Comparison of ENCODE assay signal across 23 cellular contexts in the genomic region with DNA sequence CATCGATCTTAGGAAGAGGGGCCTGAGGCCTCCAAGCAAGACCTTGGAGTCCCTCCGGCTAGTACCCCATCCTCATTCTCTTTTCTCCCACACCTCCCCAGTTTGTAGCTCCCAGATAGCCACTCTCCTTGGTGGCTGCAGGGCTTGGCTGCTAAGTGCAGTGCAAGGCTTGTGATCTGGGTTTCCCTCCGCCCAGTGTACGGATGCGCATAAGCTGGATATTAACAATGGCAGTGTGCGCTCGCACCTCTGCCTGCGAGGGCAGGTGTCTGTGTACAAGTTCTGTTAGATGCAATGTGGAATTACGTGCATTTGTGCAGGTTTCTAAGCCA.
A peak's percentile ranks its signal among the peaks of the same experiment; 100 is the strongest.
DNase-seq lines count a peak whose midpoint lies in the region; FAIRE-seq and TF ChIP-seq lines count a peak whose summit lies in the region.
"Had no signal": no experiment of that assay in that cellular context is flagged by ENCODE, and none has a peak within 500 bp of the region (broad histone marks: within the 10 kb centered on the region; RNA-seq: fewer than 3 reads in every experiment).

No MANE protein-coding gene starts in this region.

- H3K4me2 ChIP-seq in H1 (ENCODE audit: insufficient read depth in 1 of 2, low read depth in 2 of 2, low read length in 2 of 2), result peak overlapping the region; percentile 14 to 28; a peak in 2 of 4 replicates
- H3K4me2 ChIP-seq: BLaER1 treated with 17β-estradiol and CSF1 and Interleukin-3, amounts not matched to agents 10 nM and 100 nM had no signal

- no peak overlapping the region for H2BK12ac ChIP-seq in H1 (ENCODE audit: low read depth, low read length)

- no peak overlapping the region for H3K14ac ChIP-seq in H1 (ENCODE audit: insufficient read length)

- H3K79me2 ChIP-seq in H1 (ENCODE audit: control insufficient read depth in 1 of 2, insufficient read depth in 2 of 2, low read length in 2 of 2), result no peaks in the 10 kb centered on the region

- H4K8ac ChIP-seq in H1 (ENCODE audit: extremely low read depth, insufficient read depth, low read length), result no peak overlapping the region

- H3K4me1 Mint-ChIP-seq in neural crest cell, result peaks cover 68% of the 10 kb centered on the region

- H3K36me3 Mint-ChIP-seq in neural crest cell (ENCODE audit: low read depth), result no peaks in the 10 kb centered on the region
- H3K36me3 Mint-ChIP-seq: CD4-positive, alpha-beta memory T cell had no signal

- 20% methylated on average over 9 of the region's 9 CpGs; no CpG with 5 or more reads in 1 of the 2 experiments for WGBS in H1 (ENCODE audit: extremely low coverage in 1 of 2, insufficient coverage in 1 of 2, insufficient read length in 1 of 2, insufficient replicate concordance in 2 of 2, low coverage in 1 of 2, low lambda C conversion rate in 2 of 2, missing lambda C conversion rate in 1 of 2), 2 experiments

- no peak overlapping the region for H3K27ac Mint-ChIP-seq in neural crest cell (ENCODE audit: unreplicated experiment)
- H3K27ac Mint-ChIP-seq: CD4-positive, alpha-beta memory T cell had no signal

- DNase-seq in NCI-H146 (lab: John Stamatoyannopoulos, UW) (peak; percentile 37), NCI-H146 treated with DMSO at 0.1 percent for 48 hours (lab: John Stamatoyannopoulos, UW; ENCODE audit: unreplicated experiment) (no peak), H1 (ENCODE audit: low read depth in 1 of 2, low spot score in 2 of 2) (no peak), neural crest cell (ENCODE audit: low read depth, low spot score) (no peak), AML-193 (lab: John Stamatoyannopoulos, UW) (no peak), MG63 (no peak), dermis blood vessel endothelial cell (no peak)
- DNase-seq: ACHN; CD4-positive, alpha-beta memory T cell; KBM-7; NCI-H1092 treated with DMSO at 0.1 percent for 48 hours; NCI-H1436 treated with DMSO at 0.1 percent for 48 hours; NCI-H2029 treated with DMSO at 0.1 percent for 48 hours; NCI-H226; NCI-H510A treated with DMSO at 0.1 percent for 48 hours; NCI-H82; Peyer's patch had no signal

- H3K36me3 ChIP-seq in H1 (ENCODE audit: control insufficient read depth in 2 of 4, insufficient read depth in 4 of 4, low read length in 3 of 4) (peaks cover 0 to 6% (median 0%) of the 10 kb centered on the region in 4 experiments; a peak in 1 of 8 replicates), MG63 (no peaks in the 10 kb centered on the region)
- H3K36me3 ChIP-seq: BLaER1 treated with 17β-estradiol and CSF1 and Interleukin-3, amounts not matched to agents 10 nM and 100 nM; Peyer's patch had no signal

- POLR2A ChIA-PET in H1 (lab: Charles Lee; ENCODE audit: partially characterized antibody), result no interaction called here

- no peak overlapping the region for H3K9ac ChIP-seq in H1 (replicated peaks in 1 of 4; ENCODE audit: extremely low read depth in 1 of 4, low read depth in 3 of 4, low read length in 3 of 4)
- H3K9ac ChIP-seq: BLaER1 treated with 17β-estradiol and CSF1 and Interleukin-3, amounts not matched to agents 10 nM and 100 nM had no signal

- no peak for FAIRE-seq in H1 (lab: Jason Lieb, UNC)
- FAIRE-seq: G401.6, H54 had no signal

- CTCF ChIA-PET in H1 (lab: Charles Lee; ENCODE audit: partially characterized antibody), result interaction anchor here (1.2 to 1.4 kb wide), 2 partner anchors 201 to 211 kb away, joined by 3 to 4 read pairs; no protein-coding TSS in a partner anchor

- no peak overlapping the region for H4K5ac ChIP-seq in H1 (ENCODE audit: insufficient read length, low read depth, low read length)

- peaks cover 76 to 100% (median 95%) of the 10 kb centered on the region in 4 experiments for H3K27me3 ChIP-seq in H1 (replicated peaks in 1 of 4; ENCODE audit: control insufficient read depth in 3 of 4, extremely low read depth in 1 of 4, insufficient read depth in 3 of 4, low read length in 3 of 4)
- no peaks in the 10 kb centered on the region for H3K27me3 ChIP-seq in MG63

- no peak overlapping the region for H3K18ac ChIP-seq in H1 (ENCODE audit: extremely low read depth, low read length)

- H3K56ac ChIP-seq in H1 (replicated peaks; ENCODE audit: insufficient read length, low read depth, low read length), result no peak overlapping the region

- H3K9me3 Mint-ChIP-seq in neural crest cell, result no peaks in the 10 kb centered on the region

- H2AK5ac ChIP-seq in H1 (ENCODE audit: low read depth, low read length), result no peak overlapping the region

- peak overlapping the region; percentile 84 for H3K4me3 Mint-ChIP-seq in neural crest cell

- H3K4me3 ChIP-seq in H1 (ENCODE audit: extremely low read depth in 1 of 4, insufficient read depth in 2 of 4, low read depth in 3 of 4, low read length in 4 of 4) (no peak overlapping the region; a peak in 1 of 8 replicates), MG63 (no peak overlapping the region)
- H3K4me3 ChIP-seq: BLaER1 treated with 17β-estradiol and CSF1 and Interleukin-3, amounts not matched to agents 10 nM and 100 nM; Peyer's patch had no signal

- H3K9me3 ChIP-seq in H1 (ENCODE audit: insufficient read depth in 2 of 2, low read depth in 1 of 2, low read length in 1 of 2), result no peaks in the 10 kb centered on the region
- no peaks in the 10 kb centered on the region for H3K9me3 ChIP-seq in MG63
- H3K9me3 ChIP-seq: Peyer's patch had no signal

- H4K91ac ChIP-seq in H1 (replicated peaks; ENCODE audit: insufficient read length, low read length), result no peak overlapping the region

- no peak overlapping the region for H2AFZ ChIP-seq in H1 (ENCODE audit: low read length)

- H3K23ac ChIP-seq in H1 (ENCODE audit: insufficient read length), result no peak overlapping the region

- TF ChIP-seq CTCF in H1 (IDR thresholded peaks at IDR 0.05; ENCODE audit: control extremely low read depth in 1 of 3, insufficient read depth in 1 of 3, low read depth in 1 of 3, low read length in 3 of 3), result no peak
- TF ChIP-seq CTCF in neural crest cell (conservative IDR thresholded peaks at IDR 0.05), result no peak

- no peak overlapping the region for H2BK5ac ChIP-seq in H1 (ENCODE audit: low read depth, low read length)

- H3K27ac ChIP-seq in H1 (ENCODE audit: low read depth, low read length) (no peak overlapping the region), temporal lobe (ENCODE audit: low read depth, low read length) (peak overlapping the region; percentile 83)
- H3K27ac ChIP-seq: 22Rv1; BLaER1 treated with 17β-estradiol and CSF1 and Interleukin-3, amounts not matched to agents 10 nM and 100 nM; HL-60; Peyer's patch had no signal

- peaks cover 26 to 38% of the 10 kb centered on the region in 2 experiments for H4K20me1 ChIP-seq in H1 (replicated peaks in 1 of 2; ENCODE audit: control insufficient read depth in 1 of 2, insufficient read depth in 2 of 2, low read length in 2 of 2)
- H4K20me1 ChIP-seq: BLaER1 treated with 17β-estradiol and CSF1 and Interleukin-3, amounts not matched to agents 10 nM and 100 nM had no signal

- TF ChIP-seq EP300 in H1 (IDR thresholded peaks at IDR 0.05; ENCODE audit: borderline replicate concordance in 1 of 2, low read depth in 2 of 2, low read length in 2 of 2), result no peak

- no peak overlapping the region for H2BK20ac ChIP-seq in H1 (ENCODE audit: low read length)

- H3K27me3 Mint-ChIP-seq in neural crest cell (ENCODE audit: low read depth), result peaks cover 72% of the 10 kb centered on the region

- H3K4me1 ChIP-seq in H1 (replicated peaks in 1 of 4; ENCODE audit: control insufficient read depth in 3 of 4, insufficient read depth in 4 of 4, low read length in 3 of 4), result peaks cover 12 to 38% (median 21%) of the 10 kb centered on the region in 4 experiments

- H2BK15ac ChIP-seq in H1 (ENCODE audit: low read length), result no peak overlapping the region

- H3K23me2 ChIP-seq in H1 (ENCODE audit: low read depth, low read length), result peaks cover 3% of the 10 kb centered on the region; the same call in 1 of the 2 replicates

- no peak for TF ChIP-seq POLR2A in H1 (IDR thresholded peaks at IDR 0.05; ENCODE audit: control extremely low read depth in 1 of 2, low read depth in 2 of 2, low read length in 2 of 2)

- no peak overlapping the region for H2BK120ac ChIP-seq in H1 (replicated peaks; ENCODE audit: low read depth, low read length)

- H3K79me1 ChIP-seq in H1 (ENCODE audit: low read depth, low read length), result no peaks in the 10 kb centered on the region

- TF ChIP-seq RAD21 in H1 (IDR thresholded peaks at IDR 0.05 in 1 of 2, conservative IDR thresholded peaks at IDR 0.05 in 1 of 2; ENCODE audit: low read depth in 2 of 2, low read length in 2 of 2), result no peak

- H3K4ac ChIP-seq in H1 (replicated peaks; ENCODE audit: insufficient read length, low read depth, low read length), result no peak overlapping the region

TF ChIP-seq in H1, 55 proteins besides CTCF, POLR2A, EP300 and RAD21:
- no peak for TF ChIP-seq CHD2 (IDR thresholded peaks at IDR 0.05; ENCODE audit: low read length)
- peak; percentile 89 for TF ChIP-seq SUZ12 (IDR thresholded peaks at IDR 0.05; ENCODE audit: low read length)
- peak; percentile 77 for TF ChIP-seq EZH2 (IDR thresholded peaks at IDR 0.05; ENCODE audit: low read depth, low read length, severe bottlenecking)
- TF ChIP-seq RNF2 (IDR thresholded peaks at IDR 0.05; ENCODE audit: borderline replicate concordance, low read depth, low read length, missing control alignments, poor library complexity, severe bottlenecking), result peak; percentile 11
- TF ChIP-seq HDAC2 (IDR thresholded peaks at IDR 0.05; ENCODE audit: borderline replicate concordance in 1 of 2, low read depth in 2 of 2, low read length in 2 of 2), result no peak
- TF ChIP-seq GTF2F1 (IDR thresholded peaks at IDR 0.05; ENCODE audit: borderline replicate concordance, low read depth, low read length), result no peak
- TF ChIP-seq HDAC6 (IDR thresholded peaks at IDR 0.05; ENCODE audit: low read depth, low read length), result no peak
- TF ChIP-seq TCF12 (IDR thresholded peaks at IDR 0.05; ENCODE audit: low read depth, low read length), result no peak
